ENCODE assay signal across 8 cellular contexts in genomic region chr22:39319284-39320170, GRCh38. TPM values are rescaled to one million over a fixed set of nuclear protein-coding genes. Genes with fewer than 3 reads are reported as not detected.
A peak's percentile ranks its signal among the peaks of the same experiment; 100 is the strongest.
DNase-seq lines count a peak whose midpoint lies in the region; ATAC-seq and TF ChIP-seq lines count a peak whose summit lies in the region.

Gene RPL3, minus strand, starts transcription at chr22:39319623. Its CDS starts 26 bp downstream, at chr22:39319597.

- 0 to 1% (median 0%) methylated on average over 72 to 73 of the region's 73 CpGs for WGBS in ovary, 3 donors
- 0 to 1% methylated on average over 52 to 54 of the region's 73 CpGs for WGBS in thyroid gland, 2 donors

- peak within 1 kb of the TSS; percentile 92 for H3K4me2 ChIP-seq in SU-DHL-6 (ENCODE audit: low read depth, low read length, poor library complexity, severe bottlenecking)

- H3K4me3 ChIP-seq in SU-DHL-6 (ENCODE audit: insufficient read depth, low read length, poor library complexity, severe bottlenecking) (peak within 1 kb of the TSS; percentile 96), ovary (peak within 1 kb of the TSS; percentile 83), thyroid gland (replicated peaks in 1 of 3) (peak within 1 kb of the TSS; percentile 48 to 71 (median 69))

- H3K27me3 ChIP-seq in SU-DHL-6 (ENCODE audit: low read length) (no peaks in the 10 kb centered on the region), ovary (no peaks in the 10 kb centered on the region), thyroid gland (no peaks in the 10 kb centered on the region)

- peak within 1 kb of the TSS; percentile 80 for H3K27ac ChIP-seq in SU-DHL-6 (ENCODE audit: low read depth, low read length)
- peak within 1 kb of the TSS; percentile 88 to 93 for H3K27ac ChIP-seq in ovary
- peak within 1 kb of the TSS; percentile 96 to 97 (median 96) for H3K27ac ChIP-seq in thyroid gland

- peak within 1 kb of the TSS; percentile 81 for H2AFZ ChIP-seq in SU-DHL-6 (ENCODE audit: low read depth, low read length, severe bottlenecking)

- DNase-seq in GM10248 (ENCODE audit: extremely low spot score): peak; percentile 98
- DNase-seq in NCI-H1105 treated with DMSO at 0.1 percent for 48 hours (lab: John Stamatoyannopoulos, UW): peak; percentile 98
- peak; percentile 99 for DNase-seq in activated naive CD8-positive, alpha-beta T cell treated with anti-CD3 and anti-CD28 coated beads, Interleukin-2, amount 10 ng/mL, durations not matched to agents 7 days and 5 days
- peak; percentile 92 to 99 (median 97) for DNase-seq in head of caudate nucleus
- DNase-seq in ovary: peak; percentile 95 to 99 (median 98)
- peak; percentile 96 for DNase-seq in thyroid gland

- CTCF ChIA-PET in GM10248 (lab: Yijun Ruan, JAX): interaction anchor here (0.6 to 7.2 kb wide), 16 partner anchors 9 to 550 kb away, joined by 3 to 106 read pairs (median 5); partner anchors contain the start of gene MIEF1

- no peaks in the 10 kb centered on the region for H3K9me3 ChIP-seq in SU-DHL-6 (ENCODE audit: insufficient read depth, low read length)
- H3K9me3 ChIP-seq in ovary: no peaks in the 10 kb centered on the region
- H3K9me3 ChIP-seq in thyroid gland: no peaks in the 10 kb centered on the region

- peak within 1 kb of the TSS; percentile 100 for H3K4me3 Mint-ChIP-seq in activated naive CD8-positive, alpha-beta T cell treated with anti-CD3 and anti-CD28 coated beads, Interleukin-2, amount 10 ng/mL, durations not matched to agents 7 days and 5 days

- H3K36me3 ChIP-seq in SU-DHL-6 (ENCODE audit: low read length): peaks cover 34% of the 10 kb centered on the region
- no peaks in the 10 kb centered on the region for H3K36me3 ChIP-seq in ovary
- H3K36me3 ChIP-seq in thyroid gland: peaks cover 34 to 38% of the 10 kb centered on the region in 2 donors

- intact Hi-C loops in head of caudate nucleus (cut with DNase I): loop anchor here (5.0 to 10.0 kb wide), 4 partner anchors 75 to 208 kb away; partner anchors contain the start of genes CBX7 and TAB1
- intact Hi-C loops in ovary (cut with DNase I): loop anchor here (5.0 to 10.0 kb wide), 6 partner anchors 167 to 447 kb away; partner anchors contain the start of genes ATF4 (in 3 of the 4), CBX6 (in 1 of the 4), CBX7 (in 1 of the 4) and MIEF1 (in 1 of the 4)
- intact Hi-C loops in thyroid gland (cut with DNase I): loop anchor here (10.0 kb wide), 2 partner anchors 85 to 315 kb away; no protein-coding TSS in a partner anchor

- peaks cover 48% of the 10 kb centered on the region for H3F3A ChIP-seq in SU-DHL-6 (ENCODE audit: insufficient read depth)

- H3K79me2 ChIP-seq in SU-DHL-6 (ENCODE audit: insufficient read depth, low read length): peaks cover 30% of the 10 kb centered on the region

- TF ChIP-seq EP300 in ovary (IDR thresholded peaks at IDR 0.05): peak; percentile 74

- POLR2A ChIA-PET in GM10248 (lab: Yijun Ruan, JAX): interaction anchor here (0.5 to 6.4 kb wide), 57 partner anchors 8 to 725 kb away, joined by 3 to 69 read pairs (median 4); partner anchors contain the start of genes ATF4, CBX7, MIEF1 and RPS19BP1
- POLR2A ChIA-PET in activated naive CD8-positive, alpha-beta T cell treated with anti-CD3 and anti-CD28 coated beads, Interleukin-2, amount 10 ng/mL, durations not matched to agents 7 days and 5 days (lab: Charles Lee): interaction anchor here (0.5 to 6.6 kb wide), 56 partner anchors 9 to 841 kb away, joined by 3 to 80 read pairs (median 4); partner anchors contain the start of genes APOBEC3B, ATF4, CBX6 and CBX7

- no peak for TF ChIP-seq CTCF in GM10248 (IDR thresholded peaks at IDR 0.05; ENCODE audit: control extremely low read depth, extremely low read depth, low read depth, missing control alignments)
- TF ChIP-seq CTCF in SU-DHL-6 (IDR thresholded peaks at IDR 0.05; ENCODE audit: insufficient read depth, low read length, poor library complexity, severe bottlenecking): no peak
- TF ChIP-seq CTCF in ovary (IDR thresholded peaks at IDR 0.05): peak in 2 of 3 donors; percentile 33 to 51
- peak in 3 of 6 experiments; percentile 22 to 31 (median 24) for TF ChIP-seq CTCF in thyroid gland (IDR thresholded peaks at IDR 0.05)

- H3K27ac Mint-ChIP-seq in activated naive CD8-positive, alpha-beta T cell treated with anti-CD3 and anti-CD28 coated beads, Interleukin-2, amount 10 ng/mL, durations not matched to agents 7 days and 5 days: peak within 1 kb of the TSS; percentile 99

- H3K9ac ChIP-seq in SU-DHL-6 (ENCODE audit: low read length): peak within 1 kb of the TSS; percentile 88

- peak; percentile 87 for ATAC-seq in HG02623 (IDR thresholded peaks at IDR 0.05; ENCODE audit: unreplicated experiment)
- ATAC-seq in activated naive CD8-positive, alpha-beta T cell treated with anti-CD3 and anti-CD28 coated beads, Interleukin-2, amount 10 ng/mL, durations not matched to agents 7 days and 5 days (ENCODE audit: low read depth): peak; percentile 86

- H3K27me3 Mint-ChIP-seq in activated naive CD8-positive, alpha-beta T cell treated with anti-CD3 and anti-CD28 coated beads, Interleukin-2, amount 10 ng/mL, durations not matched to agents 7 days and 5 days: no peaks in the 10 kb centered on the region

- H3K9me2 ChIP-seq in SU-DHL-6 (replicated peaks; ENCODE audit: insufficient read depth, low read length): no peaks in the 10 kb centered on the region

- peaks cover 26% of the 10 kb centered on the region for H4K20me1 ChIP-seq in SU-DHL-6 (ENCODE audit: low read depth, low read length)

- TF ChIP-seq POLR2A in ovary (IDR thresholded peaks at IDR 0.05) (peak; percentile 92), thyroid gland (IDR thresholded peaks at IDR 0.05) (peak; percentile 78 to 94)

- H3K36me3 Mint-ChIP-seq in activated naive CD8-positive, alpha-beta T cell treated with anti-CD3 and anti-CD28 coated beads, Interleukin-2, amount 10 ng/mL, durations not matched to agents 7 days and 5 days: peaks cover 38% of the 10 kb centered on the region

- H3K4me1 ChIP-seq in ovary (ENCODE audit: insufficient read depth) (peaks cover 11% of the 10 kb centered on the region), thyroid gland (peaks cover 20 to 36% of the 10 kb centered on the region in 2 donors)

- H3K4me1 Mint-ChIP-seq in activated naive CD8-positive, alpha-beta T cell treated with anti-CD3 and anti-CD28 coated beads, Interleukin-2, amount 10 ng/mL, durations not matched to agents 7 days and 5 days: peaks cover 44% of the 10 kb centered on the region

- no peaks in the 10 kb centered on the region for H3K9me3 Mint-ChIP-seq in activated naive CD8-positive, alpha-beta T cell treated with anti-CD3 and anti-CD28 coated beads, Interleukin-2, amount 10 ng/mL, durations not matched to agents 7 days and 5 days

RNA-seq across cellular contexts. Expression of gene RPL3, which starts in this region (rescaled TPM):
- 1,000 to 10,000 TPM; 1,927 to 2,015 TPM for total RNA-seq in activated naive CD8-positive, alpha-beta T cell treated with anti-CD3 and anti-CD28 coated beads, Interleukin-2, amount 10 ng/mL, durations not matched to agents 7 days and 5 days
- total RNA-seq in ovary (1,000 to 10,000 TPM; 3,686 to 6,016 (median 4,727) TPM), thyroid gland (1,000 to 10,000 TPM; 1,451 to 2,031 (median 1,880) TPM)
- polyA plus RNA-seq in ovary: 1,000 to 10,000 TPM; 3,441 to 7,258 TPM

Comparison
In these comparisons a context has a peak if more than half of its experiments do, and no peak if none do; other contexts are left out.
1. Peak in every context shown above with its lines: DNase-seq, ATAC-seq, H3K4me3 ChIP-seq and H3K27ac ChIP-seq.
2. CTCF ChIP-seq: peak in ovary (2 of 3); none in GM10248 (single experiment) and SU-DHL-6 (single experiment).